Comparison of ENCODE assay signal across 21 cellular contexts in the genomic region with DNA sequence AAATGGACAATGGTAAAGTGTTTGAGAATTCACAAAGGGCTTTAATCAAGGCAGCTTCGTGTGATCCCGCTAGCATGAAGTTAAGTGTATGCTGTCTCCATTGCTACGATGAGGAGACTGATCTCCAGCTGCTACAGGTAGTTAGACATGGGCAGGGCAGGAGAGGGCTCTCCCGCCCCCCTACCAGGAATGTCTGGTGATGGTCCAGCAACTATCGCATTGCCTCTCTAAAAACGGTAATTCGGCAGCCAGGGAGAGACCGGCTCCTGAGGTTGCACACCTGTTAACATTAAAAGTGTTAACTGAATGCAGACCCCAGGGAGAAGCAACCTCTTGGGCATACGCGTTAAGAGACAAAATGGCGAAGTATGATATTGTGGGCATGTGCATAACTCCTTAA. TPM values are rescaled to one million over a fixed set of nuclear protein-coding genes. Genes with fewer than 3 reads are reported as not detected.
DNase-seq lines count a peak whose midpoint lies in the region; ATAC-seq and TF ChIP-seq lines count a peak whose summit lies in the region.
"Had no signal": no experiment of that assay in that cellular context is flagged by ENCODE, and none has a peak within 500 bp of the region (broad histone marks: within the 10 kb centered on the region; RNA-seq: fewer than 3 reads in every experiment).

No MANE protein-coding gene starts in this region.

- TF ChIP-seq CTCF in left ventricle myocardium inferior (IDR thresholded peaks at IDR 0.05; ENCODE audit: borderline replicate concordance), result no peak
- TF ChIP-seq CTCF in esophagus muscularis mucosa (IDR thresholded peaks at IDR 0.05), result no peak
- no peak for TF ChIP-seq CTCF in sigmoid colon (IDR thresholded peaks at IDR 0.05)
- no peak for TF ChIP-seq CTCF in uterus (IDR thresholded peaks at IDR 0.05)
- TF ChIP-seq CTCF in HFFc6 (IDR thresholded peaks at IDR 0.05), result no peak

- no peak for DNase-seq in left ventricle myocardium inferior
- no peak for DNase-seq in left ventricle myocardium superior
- no peak for DNase-seq in esophagus muscularis mucosa (ENCODE audit: extremely low spot score)
- DNase-seq in sigmoid colon, result no peak
- DNase-seq in uterus, result no peak
- no peak for DNase-seq in NCI-H1092 (lab: John Stamatoyannopoulos, UW)
- no peak for DNase-seq in HFFc6
- DNase-seq: CD8-positive, alpha-beta T cell; DMS53; EL; KG1; NCI-H1417 treated with DMSO at 0.1 percent for 48 hours; NCI-H2029; NCI-H2171 treated with DMSO at 0.1 percent for 48 hours; NCI-H446 treated with DMSO at 0.1 percent for 48 hours; NCI-H69; NK-92 treated with Interleukin-12 subunit alpha and Interleukin-12 subunit beta, amount 100 ng/mL, for 24 hours; SHP77 had no signal

- H3K27ac ChIP-seq in left ventricle myocardium inferior (replicated peaks) (peak overlapping the region; percentile 88), esophagus muscularis mucosa (replicated peaks in 1 of 4) (peak overlapping the region; percentile 67 to 81 (median 76)), sigmoid colon (peak overlapping the region; percentile 57 to 82 (median 74)), uterus (peak overlapping the region; percentile 78 to 92)
- H3K27ac ChIP-seq: BLaER1 treated with 17β-estradiol and CSF1 and Interleukin-3, amounts not matched to agents 10 nM and 100 nM; SK-N-MC had no signal

- H3K4me1 ChIP-seq in left ventricle myocardium inferior, result peaks cover 98% of the 10 kb centered on the region
- H3K4me1 ChIP-seq in esophagus muscularis mucosa, result peaks cover 47 to 98% (median 98%) of the 10 kb centered on the region in 4 donors
- H3K4me1 ChIP-seq in sigmoid colon, result peaks cover 0 to 98% (median 90%) of the 10 kb centered on the region in 4 donors
- peaks cover 0 to 7% of the 10 kb centered on the region in 2 donors for H3K4me1 ChIP-seq in uterus

- TF ChIP-seq POLR2A in esophagus muscularis mucosa (IDR thresholded peaks at IDR 0.05; ENCODE audit: low read depth) (no peak), sigmoid colon (IDR thresholded peaks at IDR 0.05) (no peak), uterus (IDR thresholded peaks at IDR 0.05) (no peak)

- H3K9me3 Mint-ChIP-seq in HFFc6, result no peaks in the 10 kb centered on the region
- H3K9me3 Mint-ChIP-seq: CD8-positive, alpha-beta T cell had no signal

- ATAC-seq in left ventricle myocardium superior, result no peak
- no peak for ATAC-seq in GM18873 (IDR thresholded peaks at IDR 0.05; ENCODE audit: low FRiP score, unreplicated experiment)
- ATAC-seq: CD8-positive, alpha-beta T cell had no signal

- H3K27me3 ChIP-seq in left ventricle myocardium inferior (ENCODE audit: low read depth) (no peaks in the 10 kb centered on the region), esophagus muscularis mucosa (no peaks in the 10 kb centered on the region), sigmoid colon (no peaks in the 10 kb centered on the region), uterus (no peaks in the 10 kb centered on the region)
- H3K27me3 ChIP-seq: BLaER1 treated with 17β-estradiol and CSF1 and Interleukin-3, amounts not matched to agents 10 nM and 100 nM had no signal

- TF ChIP-seq EP300 in esophagus muscularis mucosa (IDR thresholded peaks at IDR 0.05) (no peak), sigmoid colon (IDR thresholded peaks at IDR 0.05) (no peak)

- no peaks in the 10 kb centered on the region for H3K36me3 Mint-ChIP-seq in HFFc6 (ENCODE audit: low read depth)
- H3K36me3 Mint-ChIP-seq: CD8-positive, alpha-beta T cell had no signal

- peaks cover 16% of the 10 kb centered on the region for H3K27me3 Mint-ChIP-seq in HFFc6 (ENCODE audit: insufficient read depth)

- no peaks in the 10 kb centered on the region for H3K36me3 ChIP-seq in left ventricle myocardium inferior
- peaks cover 0 to 23% (median 10%) of the 10 kb centered on the region in 4 donors for H3K36me3 ChIP-seq in esophagus muscularis mucosa
- H3K36me3 ChIP-seq in sigmoid colon, result peaks cover 0 to 34% (median 8%) of the 10 kb centered on the region in 4 donors
- H3K36me3 ChIP-seq in uterus, result no peaks in the 10 kb centered on the region

- H3K4me3 ChIP-seq in left ventricle myocardium inferior (no peak overlapping the region), esophagus muscularis mucosa (no peak overlapping the region), sigmoid colon (no peak overlapping the region), uterus (no peak overlapping the region)
- H3K4me3 ChIP-seq: BLaER1 treated with 17β-estradiol and CSF1 and Interleukin-3, amounts not matched to agents 10 nM and 100 nM; SK-N-MC had no signal

- H3K9me3 ChIP-seq in left ventricle myocardium inferior (replicated peaks) (no peaks in the 10 kb centered on the region), esophagus muscularis mucosa (no peaks in the 10 kb centered on the region), sigmoid colon (no peaks in the 10 kb centered on the region), uterus (no peaks in the 10 kb centered on the region)
- H3K9me3 ChIP-seq: BLaER1 treated with 17β-estradiol and CSF1 and Interleukin-3, amounts not matched to agents 10 nM and 100 nM had no signal

- peaks cover 15% of the 10 kb centered on the region for H3K4me1 Mint-ChIP-seq in HFFc6 (ENCODE audit: low read depth)

- no peak overlapping the region for H3K27ac Mint-ChIP-seq in HFFc6
- H3K27ac Mint-ChIP-seq: CD8-positive, alpha-beta T cell had no signal

- 85% methylated on average over 11 of the region's 11 CpGs for WGBS in esophagus muscularis mucosa
- 94 to 96% methylated on average over 11 of the region's 11 CpGs for WGBS in sigmoid colon, 2 donors

- H3K4me3 Mint-ChIP-seq in HFFc6, result no peak overlapping the region
- H3K4me3 Mint-ChIP-seq: CD8-positive, alpha-beta T cell had no signal

- intact Hi-C loops in left ventricle myocardium inferior (cut with micrococcal nuclease), result no loop called here
- intact Hi-C loops in left ventricle myocardium superior (cut with micrococcal nuclease), result no loop called here
- intact Hi-C loops in esophagus muscularis mucosa (cut with DNase I), result loop anchor here (10.0 kb wide), 1 partner anchor 138 kb away; no protein-coding TSS in a partner anchor
- intact Hi-C loops in sigmoid colon (cut with DNase I), result no loop called here
- intact Hi-C loops in uterus (cut with DNase I; ENCODE audit: low total_unique reads), result loop anchor here (10.0 kb wide), 1 partner anchor 138 kb away; no protein-coding TSS in a partner anchor

RNA-seq across cellular contexts. Expression of gene SVIL, which starts 37.9 kb away (rescaled TPM):
- total RNA-seq in left ventricle myocardium inferior (403 TPM), left ventricle myocardium superior (302 TPM), esophagus muscularis mucosa (1,000 to 10,000 TPM in 1 of 4 donors, 100 to 1,000 TPM in 3; 785 to 1,099 (median 921) TPM), sigmoid colon (1,000 to 10,000 TPM in 1 of 4 donors, 100 to 1,000 TPM in 3; 637 to 1,443 (median 763) TPM), uterus (100 to 1,000 TPM; 108 to 316 (median 209) TPM)
- 10 to 100 TPM in 2 of 3 donors, 1 to 10 TPM in 1; 8.3 to 42.5 (median 10.8) TPM for polyA plus RNA-seq in sigmoid colon
- under 1 TPM; 0.22 to 0.89 (median 0.48) TPM for total RNA-seq in HFFc6 (2021; fragmentation: NEBNext Ultra II Directional; extraction: Animal tissue kit (Norgen Biotek cat#: 25700))

Comparison
In these comparisons a context has a peak if more than half of its experiments do, and no peak if none do; other contexts are left out.
1. RNA of gene SVIL, which starts 37.9 kb away (total RNA-seq): 785 to 1,099 TPM in esophagus muscularis mucosa, 637 to 1,443 TPM in sigmoid colon, 403 TPM in left ventricle myocardium inferior (single experiment), 108 to 316 TPM in uterus and 302 TPM in left ventricle myocardium superior (single experiment); 0.22 to 0.89 TPM in HFFc6; every median in the first group is over 10 times any median in the second.
2. intact Hi-C loops: an anchor here in esophagus muscularis mucosa (10.0 kb wide) and uterus (10.0 kb wide); none called in left ventricle myocardium inferior, left ventricle myocardium superior and sigmoid colon.
3. Peak in every context shown above with its lines, with median percentiles within 50 percentile points of each other: H3K27ac ChIP-seq.